25 cellular contexts compared by ENCODE assay signal in the genomic region with DNA sequence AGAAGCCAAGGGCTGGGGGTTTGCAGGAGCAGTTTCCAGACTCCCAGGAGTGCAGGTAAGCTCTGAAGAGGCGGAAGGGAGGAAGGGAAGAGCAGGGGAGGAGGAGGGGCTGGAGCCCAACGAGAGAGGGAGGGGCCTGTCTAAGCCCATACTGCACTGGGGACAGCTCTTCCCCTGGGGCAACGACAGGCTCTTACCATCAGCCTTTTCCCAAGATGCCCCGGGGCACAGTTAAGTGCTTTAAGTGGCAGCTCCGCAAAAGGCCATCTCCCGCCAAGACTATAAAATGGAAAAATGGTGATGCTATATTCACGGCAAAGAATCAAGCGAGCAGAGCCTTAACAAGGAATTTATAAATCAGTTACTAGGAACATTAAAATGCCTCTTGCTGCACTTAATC.
A peak's percentile ranks its signal among the peaks of the same experiment; 100 is the strongest.
DNase-seq lines count a peak whose midpoint lies in the region; ATAC-seq, FAIRE-seq and TF ChIP-seq lines count a peak whose summit lies in the region.
"Had no signal": no experiment of that assay in that cellular context is flagged by ENCODE, and none has a peak within 500 bp of the region (broad histone marks: within the 10 kb centered on the region; RNA-seq: fewer than 3 reads in every experiment).

No MANE protein-coding gene starts in this region.

- DNase-seq in NCI-H2029 (lab: John Stamatoyannopoulos, UW) (peak; percentile 14), NCI-H2029 treated with DMSO at 0.1 percent for 48 hours (lab: John Stamatoyannopoulos, UW) (no peak), NCI-H187 treated with DMSO at 0.1 percent for 48 hours (lab: John Stamatoyannopoulos, UW) (peak; percentile 82), K562 (ENCODE audit: extremely low read depth in 1 of 4, low spot score in 3 of 4) (peak; percentile 6 to 21 (median 15)), retina (peak; percentile 63), anterior cingulate cortex (lab: John Stamatoyannopoulos, UW) (no peak)
- no peak for DNase-seq in naive thymus-derived CD4-positive, alpha-beta T cell
- DNase-seq: activated CD4-positive, alpha-beta T cell treated with anti-CD3 and anti-CD28 coated beads for 1 hour; C1 segment of cervical spinal cord; HFFc6; Karpas-422; left lung; NCI-H1092; NCI-H524; nucleus accumbens; Peyer's patch; SK-N-SH; stimulated activated naive CD4-positive, alpha-beta T cell treated with Interleukin-2 at 50 U/mL for 16 hours; T-helper 9 cell had no signal

- peaks cover 4 to 11% (median 8%) of the 10 kb centered on the region in 5 donors for H3K27me3 Mint-ChIP-seq in naive thymus-derived CD4-positive, alpha-beta T cell

- no peaks in the 10 kb centered on the region for H3K36me3 ChIP-seq in K562 (ENCODE audit: control insufficient read depth, insufficient read depth, low read length)
- H3K36me3 ChIP-seq in naive thymus-derived CD4-positive, alpha-beta T cell (ENCODE audit: control insufficient read depth in 2 of 3, insufficient read depth in 3 of 3, low read length in 3 of 3), result no peaks in the 10 kb centered on the region
- H3K36me3 ChIP-seq: left lung, Peyer's patch, right atrium auricular region, tibial nerve had no signal

- TF ChIP-seq RAD21 in K562 (CRISPR knock-in tag; conservative IDR thresholded peaks at IDR 0.05 in 1 of 2, IDR thresholded peaks at IDR 0.05 in 1 of 2), result no peak

- H3K4me2 ChIP-seq in K562 (ENCODE audit: insufficient read depth, low read length), result no peak overlapping the region
- H3K4me2 ChIP-seq: SK-N-SH had no signal

- no peak overlapping the region for H2AFZ ChIP-seq in K562 (ENCODE audit: low read depth, low read length)

- ATAC-seq in K562, result peak; percentile 81
- no peak for ATAC-seq in naive thymus-derived CD4-positive, alpha-beta T cell
- no peak for ATAC-seq in GM21367 (IDR thresholded peaks at IDR 0.05; ENCODE audit: unreplicated experiment)
- ATAC-seq: activated T-helper 17 cell treated with anti-CD3 and anti-CD28 coated beads, Interleukin-2, amount 50 U/mL, for 72 hours; left lung had no signal

- H3K9me3 Mint-ChIP-seq in naive thymus-derived CD4-positive, alpha-beta T cell, result peaks cover 0 to 8% (median 1%) of the 10 kb centered on the region in 11 donors

- no peak overlapping the region for H3K4me3 ChIP-seq in K562
- H3K4me3 ChIP-seq in naive thymus-derived CD4-positive, alpha-beta T cell (ENCODE audit: low read length), result no peak overlapping the region
- H3K4me3 ChIP-seq: coronary artery, left lung, Peyer's patch, right atrium auricular region, tibial nerve had no signal

- no peaks in the 10 kb centered on the region for H4K20me1 ChIP-seq in K562 (replicated peaks; ENCODE audit: control insufficient read depth, insufficient read depth, low read length)

- 2% methylated on average over 7 of the region's 8 CpGs for WGBS in K562 (ENCODE audit: insufficient coverage, low coverage, missing lambda C conversion rate)

- no peak overlapping the region for H3K4me3 Mint-ChIP-seq in naive thymus-derived CD4-positive, alpha-beta T cell
- H3K4me3 Mint-ChIP-seq: activated T-helper 17 cell treated with anti-CD3 and anti-CD28 coated beads, Interleukin-2, amount 50 U/mL, for 72 hours; HFFc6 had no signal

- no peak for FAIRE-seq in K562 (lab: Jason Lieb, UNC)
- FAIRE-seq: A204.1 had no signal

- H3K27ac Mint-ChIP-seq in naive thymus-derived CD4-positive, alpha-beta T cell, result no peak overlapping the region
- H3K27ac Mint-ChIP-seq: activated T-helper 17 cell treated with anti-CD3 and anti-CD28 coated beads, Interleukin-2, amount 50 U/mL, for 72 hours; HFFc6 had no signal

- BruUV-seq in K562 (replicated peaks; lab: Mats Ljungman, UMichigan), result no TSS peak

- intact Hi-C loops in K562 (cut with micrococcal nuclease), result no loop called here
- intact Hi-C loops in naive thymus-derived CD4-positive, alpha-beta T cell (cut with micrococcal nuclease), result no loop called here

- no peaks in the 10 kb centered on the region for H3K36me3 Mint-ChIP-seq in naive thymus-derived CD4-positive, alpha-beta T cell

- no peak for TF ChIP-seq EP300 in K562 (IDR thresholded peaks at IDR 0.05; ENCODE audit: low read length)

- no peak overlapping the region for H3K27ac ChIP-seq in K562 (ENCODE audit: extremely low read depth, low read depth, low read length)
- no peak overlapping the region for H3K27ac ChIP-seq in naive thymus-derived CD4-positive, alpha-beta T cell (ENCODE audit: low read depth, low read length)
- H3K27ac ChIP-seq: coronary artery, left lung, Peyer's patch, right atrium auricular region, tibial nerve had no signal

- no peak overlapping the region for H3K9ac ChIP-seq in K562 (ENCODE audit: insufficient read depth in 1 of 2, low read depth in 2 of 2, low read length in 2 of 2)
- H3K9ac ChIP-seq: SK-N-SH had no signal

- CTCF ChIA-PET in K562 (lab: Yijun Ruan, JAX; ENCODE audit: low intra/inter-chr PET ratio), result no interaction called here
- CTCF ChIA-PET in naive thymus-derived CD4-positive, alpha-beta T cell (lab: Charles Lee), result no interaction called here

- in situ Hi-C loops in K562 (cut with MboI), result no loop called here

- no peaks in the 10 kb centered on the region for H3K9me1 ChIP-seq in K562 (ENCODE audit: control insufficient read depth, insufficient read depth, low read length)

- peaks cover 2 to 10% of the 10 kb centered on the region in 2 experiments; a peak in 4 of 5 replicates for H3K27me3 ChIP-seq in K562 (ENCODE audit: control insufficient read depth in 2 of 2, insufficient read depth in 2 of 2, low read length in 2 of 2)
- no peaks in the 10 kb centered on the region for H3K27me3 ChIP-seq in naive thymus-derived CD4-positive, alpha-beta T cell (ENCODE audit: control insufficient read depth in 2 of 2, insufficient read depth in 2 of 2, low read length in 2 of 2)
- H3K27me3 ChIP-seq: Peyer's patch, right atrium auricular region, tibial nerve had no signal

- POLR2A ChIA-PET in K562 (lab: Yijun Ruan, JAX), result interaction anchor here (1.1 to 2.4 kb wide), 2 partner anchors 11 to 181 kb away, joined by 4 to 13 read pairs; no protein-coding TSS in a partner anchor
- POLR2A ChIA-PET in naive thymus-derived CD4-positive, alpha-beta T cell (lab: Charles Lee), result no interaction called here

- H3K4me1 ChIP-seq in K562 (replicated peaks in 1 of 2; ENCODE audit: control insufficient read depth in 2 of 2, insufficient read depth in 2 of 2, low read length in 2 of 2), result no peaks in the 10 kb centered on the region; a peak in 1 of 5 replicates
- H3K4me1 ChIP-seq in naive thymus-derived CD4-positive, alpha-beta T cell (ENCODE audit: control insufficient read depth in 2 of 2, insufficient read depth in 2 of 2, low read length in 2 of 2), result no peaks in the 10 kb centered on the region
- H3K4me1 ChIP-seq: left lung, Peyer's patch, right atrium auricular region, tibial nerve had no signal

- H3K4me1 Mint-ChIP-seq in naive thymus-derived CD4-positive, alpha-beta T cell, result no peaks in the 10 kb centered on the region
- H3K4me1 Mint-ChIP-seq: activated T-helper 17 cell treated with anti-CD3 and anti-CD28 coated beads, Interleukin-2, amount 50 U/mL, for 72 hours had no signal

- no peaks in the 10 kb centered on the region for H3K9me3 ChIP-seq in K562 (replicated peaks; ENCODE audit: control insufficient read depth, insufficient read depth, low read depth, low read length)
- no peaks in the 10 kb centered on the region for H3K9me3 ChIP-seq in naive thymus-derived CD4-positive, alpha-beta T cell (ENCODE audit: control insufficient read depth in 2 of 3, low read length in 3 of 3)
- H3K9me3 ChIP-seq: left lung, Peyer's patch, SK-N-SH had no signal

- TF ChIP-seq POLR2A in K562 (conservative IDR thresholded peaks at IDR 0.05), result no peak

- H3K79me2 ChIP-seq in K562 (ENCODE audit: control insufficient read depth, insufficient read depth, low read length), result no peaks in the 10 kb centered on the region

- TF ChIP-seq CTCF in K562 (IDR thresholded peaks at IDR 0.05 in 2 of 3, conservative IDR thresholded peaks at IDR 0.05 in 1 of 3; ENCODE audit: insufficient read depth in 2 of 3, low read depth in 1 of 3, low read length in 3 of 3), result no peak

TF ChIP-seq in K562, 482 proteins besides CTCF, POLR2A, EP300 and RAD21 (continues in another document):
- TF ChIP-seq ZNF77 (CRISPR knock-in tag; IDR thresholded peaks at IDR 0.05), result no peak
- TF ChIP-seq SRSF7 (optimal IDR thresholded peaks at IDR 0.05; ENCODE audit: low read depth, low read length), result no peak
- no peak for TF ChIP-seq VEZF1 (CRISPR knock-in tag; IDR thresholded peaks at IDR 0.05)
- no peak for TF ChIP-seq HDAC3 (IDR thresholded peaks at IDR 0.05; ENCODE audit: borderline replicate concordance, partially characterized antibody)
- TF ChIP-seq FOXM1 (IDR thresholded peaks at IDR 0.05; ENCODE audit: low read depth), result no peak
- TF ChIP-seq FOXM1 (CRISPR knock-in tag; IDR thresholded peaks at IDR 0.05; ENCODE audit: low read depth), result no peak
- TF ChIP-seq, protein P1, sequence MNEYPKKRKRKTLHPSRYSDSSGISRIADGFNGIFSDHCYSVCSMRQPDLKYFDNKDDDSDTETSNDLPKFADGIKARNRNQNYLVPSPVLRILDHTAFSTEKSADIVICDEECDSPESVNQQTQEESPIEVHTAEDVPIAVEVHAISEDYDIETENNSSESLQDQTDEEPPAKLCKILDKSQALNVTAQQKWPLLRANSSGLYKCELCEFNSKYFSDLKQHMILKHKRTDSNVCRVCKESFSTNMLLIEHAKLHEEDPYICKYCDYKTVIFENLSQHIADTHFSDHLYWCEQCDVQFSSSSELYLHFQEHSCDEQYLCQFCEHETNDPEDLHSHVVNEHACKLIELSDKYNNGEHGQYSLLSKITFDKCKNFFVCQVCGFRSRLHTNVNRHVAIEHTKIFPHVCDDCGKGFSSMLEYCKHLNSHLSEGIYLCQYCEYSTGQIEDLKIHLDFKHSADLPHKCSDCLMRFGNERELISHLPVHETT (CRISPR knock-in tag; conservative IDR thresholded peaks at IDR 0.05 in 1 of 2, IDR thresholded peaks at IDR 0.05 in 1 of 2), result no peak
- TF ChIP-seq FOXJ3 (CRISPR knock-in tag; IDR thresholded peaks at IDR 0.05), result no peak
- no peak for TF ChIP-seq HDAC8 (tag; IDR thresholded peaks at IDR 0.05)
- no peak for TF ChIP-seq SMAD4 (CRISPR knock-in tag; conservative IDR thresholded peaks at IDR 0.05)
- no peak for TF ChIP-seq TCFL5 (CRISPR knock-in tag; conservative IDR thresholded peaks at IDR 0.05)

Comparison
In these comparisons a context has a peak if more than half of its experiments do, and no peak if none do; other contexts are left out.
1. DNase-seq: peak in NCI-H2029 (single experiment), NCI-H187 treated with DMSO at 0.1 percent for 48 hours (single experiment), K562 (4 of 4) and retina (single experiment); none in NCI-H2029 treated with DMSO at 0.1 percent for 48 hours (single experiment), naive thymus-derived CD4-positive, alpha-beta T cell (0 of 9) and anterior cingulate cortex (0 of 58).